9 cellular contexts compared by ENCODE assay signal in genomic region chr5:103139264-103139865, GRCh38. TPM values are rescaled to one million over a fixed set of nuclear protein-coding genes. Genes with fewer than 3 reads are reported as not detected.
A peak's percentile ranks its signal among the peaks of the same experiment; 100 is the strongest.
DNase-seq lines count a peak whose midpoint lies in the region; ATAC-seq and TF ChIP-seq lines count a peak whose summit lies in the region.
"Had no signal": no experiment of that assay in that cellular context is flagged by ENCODE, and none has a peak within 500 bp of the region (broad histone marks: within the 10 kb centered on the region; RNA-seq: fewer than 3 reads in every experiment).

No MANE protein-coding gene starts in this region.

- WGBS in endodermal cell (ENCODE audit: insufficient coverage in 1 of 2, insufficient read length in 1 of 2), 2 experiments = 0 to 5% methylated on average over 1 to 2 of the region's 2 CpGs

- peaks cover 9% of the 10 kb centered on the region for H3K9me3 ChIP-seq in endodermal cell (ENCODE audit: control insufficient read depth, low read length)

- DNase-seq in COLO829 (ENCODE audit: low spot score) = peak; percentile 33
- DNase-seq in NK-92 (lab: John Stamatoyannopoulos, UW; ENCODE audit: unreplicated experiment) = peak; percentile 24
- DNase-seq in activated CD8-positive, alpha-beta memory T cell treated with anti-CD3 and anti-CD28 coated beads for 1 hour (ENCODE audit: extremely low read depth in 1 of 2, low read depth in 1 of 2) = peak; percentile 54 to 69
- peak; percentile 91 for DNase-seq in endodermal cell
- peak; percentile 71 for DNase-seq in midbrain (lab: John Stamatoyannopoulos, UW)
- DNase-seq in stimulated activated CD8-positive, alpha-beta memory T cell treated with anti-CD3 and anti-CD28 coated beads, Interleukin-4, amount 100 ng/mL, for 48 hours = peak; percentile 85

- H3K27me3 ChIP-seq in endodermal cell (ENCODE audit: control insufficient read depth, insufficient read depth, low read length, poor library complexity, severe bottlenecking) = no peaks in the 10 kb centered on the region

- no peak overlapping the region for H3K27ac ChIP-seq in endodermal cell (ENCODE audit: low read depth, low read length)

- peaks cover 33% of the 10 kb centered on the region for H3K36me3 Mint-ChIP-seq in endodermal cell (ENCODE audit: low read depth)

- TF ChIP-seq CTCF in endodermal cell (conservative IDR thresholded peaks at IDR 0.05) = peak; percentile 99

- H3K4me3 Mint-ChIP-seq in endodermal cell = no peak overlapping the region
- H3K4me3 Mint-ChIP-seq: activated naive CD8-positive, alpha-beta T cell had no signal

- H3K9me3 Mint-ChIP-seq in endodermal cell = peaks cover 20% of the 10 kb centered on the region

- H3K4me1 ChIP-seq in endodermal cell (ENCODE audit: control insufficient read depth, insufficient read depth, low read length) = no peaks in the 10 kb centered on the region

- no peaks in the 10 kb centered on the region for H3K4me1 Mint-ChIP-seq in endodermal cell

- H3K36me3 ChIP-seq in endodermal cell (ENCODE audit: control insufficient read depth, insufficient read depth, low read length) = peaks cover 25% of the 10 kb centered on the region

- H3K27me3 Mint-ChIP-seq in endodermal cell (ENCODE audit: insufficient read depth) = no peaks in the 10 kb centered on the region
- H3K27me3 Mint-ChIP-seq: activated naive CD8-positive, alpha-beta T cell had no signal

- ATAC-seq in GM21360 (IDR thresholded peaks at IDR 0.05; ENCODE audit: unreplicated experiment) (peak; percentile 98), HG03575 (IDR thresholded peaks at IDR 0.05; ENCODE audit: extremely low read depth, insufficient number of reproducible peaks, low FRiP score, unreplicated experiment) (peak; percentile 93)

- no peak overlapping the region for H3K9ac ChIP-seq in endodermal cell (ENCODE audit: extremely low read depth, low read length, poor library complexity, severe bottlenecking)

- no peak overlapping the region for H3K4me3 ChIP-seq in endodermal cell (ENCODE audit: low read length)

- H3K27ac Mint-ChIP-seq in endodermal cell = no peak overlapping the region
- H3K27ac Mint-ChIP-seq: activated naive CD8-positive, alpha-beta T cell had no signal

RNA-seq across cellular contexts. Expression of gene PPIP5K2, which starts 19.3 kb away (rescaled TPM):
- 10 to 100 TPM; 67.1 to 68.0 TPM for total RNA-seq in endodermal cell
- 42.2 TPM for polyA plus RNA-seq in endodermal cell (2013, experiment 1 of 2)
- polyA plus RNA-seq in endodermal cell (2013, experiment 2 of 2) = 39.1 TPM

RNA-seq across cellular contexts. Expression of gene GIN1, which starts 19.4 kb away (rescaled TPM):
- 1 to 10 TPM; 7.0 to 9.6 TPM for total RNA-seq in endodermal cell
- 13.3 TPM for polyA plus RNA-seq in endodermal cell (2013, experiment 1 of 2)
- polyA plus RNA-seq in endodermal cell (2013, experiment 2 of 2) = 8.4 TPM

Comparison
In these comparisons a context has a peak if more than half of its experiments do, and no peak if none do; other contexts are left out.
1. DNase-seq: peak in every context shown above with its lines; median percentile 91 in endodermal cell; 85 in stimulated activated CD8-positive, alpha-beta memory T cell treated with anti-CD3 and anti-CD28 coated beads, Interleukin-4, amount 100 ng/mL, for 48 hours; 71 in midbrain; 62 in activated CD8-positive, alpha-beta memory T cell treated with anti-CD3 and anti-CD28 coated beads for 1 hour; 33 in COLO829; 24 in NK-92.